ENCODE assay signal across 15 cellular contexts in genomic region chr1:109111386-109112055, GRCh38. TPM values are rescaled to one million over a fixed set of nuclear protein-coding genes. Genes with fewer than 3 reads are reported as not detected.
DNase-seq lines count a peak whose midpoint lies in the region; ATAC-seq, FAIRE-seq and TF ChIP-seq lines count a peak whose summit lies in the region.
"Had no signal": no experiment of that assay in that cellular context is flagged by ENCODE, and none has a peak within 500 bp of the region (broad histone marks: within the 10 kb centered on the region; RNA-seq: fewer than 3 reads in every experiment).

No MANE protein-coding gene starts in this region.

- no peaks in the 10 kb centered on the region for H3K79me2 ChIP-seq in HepG2 (ENCODE audit: insufficient read depth, low read length)

- no peaks in the 10 kb centered on the region for H3K9me3 Mint-ChIP-seq in central memory CD8-positive, alpha-beta T cell
- H3K9me3 Mint-ChIP-seq in mesothelial cell of epicardium, result no peaks in the 10 kb centered on the region
- H3K9me3 Mint-ChIP-seq: activated naive CD4-positive, alpha-beta T cell treated with anti-CD3 and anti-CD28 coated beads, Interleukin-2, amount 10 ng/mL, durations not matched to agents 7 days and 5 days; dendritic cell treated with granulocyte-macrophage colony-stimulating factor and Interleukin-4, amounts not matched to agents 40 ng/mL and 50 ng/mL, for 4 days had no signal

- TF ChIP-seq RAD21 in HepG2 (CRISPR knock-in tag; IDR thresholded peaks at IDR 0.05), result no peak

- H4K20me1 ChIP-seq in HepG2 (ENCODE audit: insufficient read depth, low read length), result no peaks in the 10 kb centered on the region

- no peak for TF ChIP-seq CTCF in HepG2 (CRISPR knock-in tag; IDR thresholded peaks at IDR 0.05)
- TF ChIP-seq CTCF in right lobe of liver (IDR thresholded peaks at IDR 0.05), result no peak
- no peak for TF ChIP-seq CTCF in NB4 (IDR thresholded peaks at IDR 0.05; ENCODE audit: low read depth, low read length)
- TF ChIP-seq CTCF in stomach (IDR thresholded peaks at IDR 0.05), result no peak
- TF ChIP-seq CTCF in mesothelial cell of epicardium (IDR thresholded peaks at IDR 0.05; ENCODE audit: unreplicated experiment), result no peak

- in situ Hi-C loops in HepG2 (cut with HindIII; ENCODE audit: extremely low pct_ligation_motif_present, low pct_unique_long_range_greater_than_20kb), result no loop called here

- H3K9me3 ChIP-seq in HepG2 (ENCODE audit: low read length) (no peaks in the 10 kb centered on the region), right lobe of liver (no peaks in the 10 kb centered on the region), stomach (no peaks in the 10 kb centered on the region)
- H3K9me3 ChIP-seq: esophagus squamous epithelium had no signal

- CTCF ChIA-PET in HepG2 (lab: Yijun Ruan, JAX; ENCODE audit: low intra/inter-chr PET ratio, low total read pairs), result interaction anchor here (1.3 to 2.0 kb wide), 3 partner anchors 12 to 283 kb away, joined by 5 to 15 read pairs (median 7); no protein-coding TSS in a partner anchor

- DNase-seq in HepG2 (ENCODE audit: low spot score) (no peak), right lobe of liver (no peak), NB4 (ENCODE audit: low read depth) (peak; percentile 62), stomach (peak; percentile 23), NCI-H1436 treated with DMSO at 0.1 percent for 48 hours (lab: John Stamatoyannopoulos, UW) (no peak), mesothelial cell of epicardium (ENCODE audit: low spot score in 2 of 2, unreplicated experiment in 2 of 2) (no peak)
- DNase-seq in central memory CD8-positive, alpha-beta T cell (ENCODE audit: low spot score in 2 of 2), result no peak
- DNase-seq: activated CD4-positive, alpha-beta T cell treated with anti-CD3 and anti-CD28 coated beads for 1 hour; activated naive CD4-positive, alpha-beta T cell treated with anti-CD3 and anti-CD28 coated beads, Interleukin-2, amount 10 ng/mL, durations not matched to agents 7 days and 5 days; DMS 273 treated with DMSO at 0.1 percent for 48 hours; esophagus squamous epithelium; glutamatergic neuron; NCI-H1092 had no signal

- TF ChIP-seq EP300 in HepG2 (IDR thresholded peaks at IDR 0.05; ENCODE audit: low read depth in 2 of 2, low read length in 2 of 2), result no peak
- TF ChIP-seq EP300 in HepG2 (CRISPR knock-in tag; IDR thresholded peaks at IDR 0.05; ENCODE audit: borderline replicate concordance), result no peak
- TF ChIP-seq EP300 in stomach (IDR thresholded peaks at IDR 0.05), result no peak

- H3K4me1 ChIP-seq in HepG2 (ENCODE audit: insufficient read depth, low read length) (peaks cover 34% of the 10 kb centered on the region), right lobe of liver (peaks cover 0 to 18% (median 0%) of the 10 kb centered on the region in 4 donors), stomach (peaks cover 18 to 27% (median 23%) of the 10 kb centered on the region in 4 donors)

- POLR2A ChIA-PET in HepG2 (lab: Yijun Ruan, JAX), result interaction anchor here (5.2 kb wide), 1 partner anchor 11 kb away, joined by 46 read pairs; no protein-coding TSS in a partner anchor

- no peak for FAIRE-seq in HepG2 (lab: Jason Lieb, UNC)

- H3K27me3 Mint-ChIP-seq in central memory CD8-positive, alpha-beta T cell, result no peaks in the 10 kb centered on the region
- H3K27me3 Mint-ChIP-seq in mesothelial cell of epicardium (ENCODE audit: low read depth), result peaks cover 86% of the 10 kb centered on the region

- WGBS in HepG2 (ENCODE audit: low lambda C conversion rate), result 19% methylated on average over 5 of the region's 5 CpGs
- 45% methylated on average over 5 of the region's 5 CpGs for WGBS in right lobe of liver (ENCODE audit: insufficient coverage, low coverage, low lambda C conversion rate, missing lambda C conversion rate)
- WGBS in stomach, 5 donors, result 69 to 79% (median 75%) methylated on average over 5 of the region's 5 CpGs

- no peak for ATAC-seq in HepG2
- no peak for ATAC-seq in right lobe of liver
- ATAC-seq in central memory CD8-positive, alpha-beta T cell (replicated peaks; ENCODE audit: extremely low read depth, poor library complexity, severe bottlenecking), result no peak
- ATAC-seq in HG03097 (IDR thresholded peaks at IDR 0.05; ENCODE audit: low FRiP score, unreplicated experiment), result no peak

- no peak overlapping the region for H3K9ac ChIP-seq in HepG2 (ENCODE audit: insufficient read depth, low read depth, low read length)

- H3K4me1 Mint-ChIP-seq in central memory CD8-positive, alpha-beta T cell, result peaks cover 24% of the 10 kb centered on the region
- peaks cover 13% of the 10 kb centered on the region for H3K4me1 Mint-ChIP-seq in mesothelial cell of epicardium

- H2AFZ ChIP-seq in HepG2 (ENCODE audit: low read length), result no peak overlapping the region

- no TSS peak for BruUV-seq in HepG2 (replicated peaks; lab: Mats Ljungman, UMichigan)

- intact Hi-C loops in HepG2 (cut with micrococcal nuclease; ENCODE audit: unreplicated experiment) (loop anchor here (1.0 to 10.0 kb wide), 5 partner anchors 22 to 283 kb away; partner anchors contain the start of gene CLCC1), right lobe of liver (cut with DNase I) (no loop called here), stomach (cut with DNase I; ENCODE audit: low total_unique reads) (loop anchor here (10.0 kb wide), 1 partner anchor 83 kb away; no protein-coding TSS in a partner anchor)

- H3K4me3 Mint-ChIP-seq in central memory CD8-positive, alpha-beta T cell, result no peak overlapping the region
- H3K4me3 Mint-ChIP-seq in mesothelial cell of epicardium, result no peak overlapping the region
- H3K4me3 Mint-ChIP-seq: activated naive CD4-positive, alpha-beta T cell treated with anti-CD3 and anti-CD28 coated beads, Interleukin-2, amount 10 ng/mL, durations not matched to agents 7 days and 5 days; dendritic cell treated with granulocyte-macrophage colony-stimulating factor and Interleukin-4, amounts not matched to agents 40 ng/mL and 50 ng/mL, for 4 days had no signal

- no peaks in the 10 kb centered on the region for H3K36me3 ChIP-seq in HepG2 (replicated peaks in 1 of 2; ENCODE audit: control insufficient read depth in 1 of 2, insufficient read depth in 2 of 2, low read length in 2 of 2)
- no peaks in the 10 kb centered on the region for H3K36me3 ChIP-seq in right lobe of liver
- no peaks in the 10 kb centered on the region for H3K36me3 ChIP-seq in stomach
- H3K36me3 ChIP-seq: esophagus squamous epithelium had no signal

- TF ChIP-seq POLR2A in HepG2 (IDR thresholded peaks at IDR 0.05; ENCODE audit: insufficient read depth in 1 of 2, low read depth in 2 of 2, low read length in 2 of 2) (no peak), right lobe of liver (IDR thresholded peaks at IDR 0.05) (no peak), NB4 (IDR thresholded peaks at IDR 0.05; ENCODE audit: extremely low read depth, insufficient read length) (no peak), stomach (IDR thresholded peaks at IDR 0.05) (no peak)

- H3K4me3 ChIP-seq in HepG2 (replicated peaks in 1 of 3; ENCODE audit: insufficient read depth in 1 of 3, low read depth in 2 of 3, low read length in 3 of 3), result no peak overlapping the region
- H3K4me3 ChIP-seq in right lobe of liver, result no peak overlapping the region
- H3K4me3 ChIP-seq in NB4 (ENCODE audit: low read depth, low read length), result no peak overlapping the region
- H3K4me3 ChIP-seq in stomach, result no peak overlapping the region

- no peak overlapping the region for H3K4me2 ChIP-seq in HepG2 (ENCODE audit: low read depth, low read length)

- H3K36me3 Mint-ChIP-seq in central memory CD8-positive, alpha-beta T cell (ENCODE audit: insufficient read depth), result peaks cover 14% of the 10 kb centered on the region
- H3K36me3 Mint-ChIP-seq in mesothelial cell of epicardium, result no peaks in the 10 kb centered on the region
- H3K36me3 Mint-ChIP-seq: activated naive CD4-positive, alpha-beta T cell treated with anti-CD3 and anti-CD28 coated beads, Interleukin-2, amount 10 ng/mL, durations not matched to agents 7 days and 5 days had no signal

- H3K27me3 ChIP-seq in HepG2 (ENCODE audit: control insufficient read depth in 1 of 2, insufficient read depth in 2 of 2, low read length in 2 of 2) (peaks cover 2 to 36% of the 10 kb centered on the region in 2 experiments; a peak in 4 of 5 replicates), right lobe of liver (peaks cover 5 to 6% of the 10 kb centered on the region in 2 donors), stomach (peaks cover 6 to 30% (median 7%) of the 10 kb centered on the region in 3 donors)

- H3K27ac Mint-ChIP-seq in central memory CD8-positive, alpha-beta T cell (ENCODE audit: low read depth), result peak overlapping the region; percentile 100
- H3K27ac Mint-ChIP-seq in mesothelial cell of epicardium, result no peak overlapping the region
- H3K27ac Mint-ChIP-seq: activated naive CD4-positive, alpha-beta T cell treated with anti-CD3 and anti-CD28 coated beads, Interleukin-2, amount 10 ng/mL, durations not matched to agents 7 days and 5 days had no signal

- H3K27ac ChIP-seq in HepG2 (ENCODE audit: extremely low read length, insufficient read depth, low read length) (no peak overlapping the region), right lobe of liver (no peak overlapping the region), stomach (no peak overlapping the region)

RNA-seq across cellular contexts. Expression of gene ELAPOR1, which starts 2.4 kb away (rescaled TPM):
- total RNA-seq in HepG2 (2016; rRNA removed; fragmentation: Illumina TruSeq; extraction: Trizol) (0.14 and 0.20 TPM in 2 replicates), right lobe of liver (1 to 10 TPM in 1 of 6 experiments, under 1 TPM in 5; 0.16 to 1.2 (median 0.22) TPM), stomach (100 to 1,000 TPM in 2 of 5 donors, 10 to 100 TPM in 3; 56.8 to 185 (median 84.3) TPM), mesothelial cell of epicardium (0.34 to 0.86 TPM (median 0.80 TPM) in 3 replicates)
- 0.09 and 0.10 TPM in 2 replicates for total RNA-seq in HepG2 (2016; cell fraction: cytosol; rRNA removed; fragmentation: Illumina TruSeq; extraction: Trizol; ENCODE audit: low read depth)
- total RNA-seq in HepG2 (2016; cell fraction: insoluble cytoplasmic fraction; rRNA removed; fragmentation: Illumina TruSeq; extraction: Trizol), result 0.12 and 0.22 TPM in 2 replicates
- 0.06 and 0.24 TPM in 2 replicates for total RNA-seq in HepG2 (2016; cell fraction: membrane; rRNA removed; fragmentation: Illumina TruSeq; extraction: Trizol)
- total RNA-seq in HepG2 (2016; cell fraction: nucleus; rRNA removed; fragmentation: Illumina TruSeq; extraction: Trizol), result 0.71 and 1.2 TPM in 2 replicates
- polyA plus RNA-seq in HepG2 (2011; rRNA removed) (0.12 and 0.13 TPM in 2 replicates), stomach (10 to 100 TPM; 25.5 to 47.7 (median 35.1) TPM)
- 0.09 and 0.16 TPM in 2 replicates for polyA plus RNA-seq in HepG2 (2011; cell fraction: cytosol; rRNA removed)
- polyA plus RNA-seq in HepG2 (2011; cell fraction: nucleus; rRNA removed), result 0.32 and 0.38 TPM in 2 replicates
- polyA plus RNA-seq in HepG2 (2012), result 0.07 and 0.16 TPM in 2 replicates
- polyA plus RNA-seq in HepG2 (2016; cell fraction: cytosol; fragmentation: Illumina TruSeq; extraction: Trizol; ENCODE audit: low read depth), result 0.14 and 0.19 TPM in 2 replicates
- polyA plus RNA-seq in HepG2 (2016; cell fraction: insoluble cytoplasmic fraction; fragmentation: Illumina TruSeq; extraction: Trizol; ENCODE audit: low read depth), result 0.19 TPM in 2 replicates
- polyA plus RNA-seq in HepG2 (2016; cell fraction: membrane; fragmentation: Illumina TruSeq; extraction: Trizol; ENCODE audit: low read depth), result 0.08 and 0.18 TPM in 2 replicates
- polyA plus RNA-seq in HepG2 (2016; cell fraction: nucleus; fragmentation: Illumina TruSeq; extraction: Trizol; ENCODE audit: insufficient read depth, low read depth), result 0.17 TPM in 1 of 2 replicates, not detected in the other
- polyA minus RNA-seq in HepG2 (2011; rRNA and poly(A)+ RNA removed; ENCODE audit: low replicate concordance), result 0.80 and 2.9 TPM in 2 replicates
- polyA minus RNA-seq in HepG2 (2011; cell fraction: cytosol; rRNA and poly(A)+ RNA removed), result not detected in 2 replicates
- polyA minus RNA-seq in HepG2 (2011; cell fraction: nucleus; rRNA and poly(A)+ RNA removed), result 0.39 and 0.50 TPM in 2 replicates

RNA-seq across cellular contexts. Expression of gene TMEM167B, which starts 21.0 kb away (rescaled TPM):
- 22.4 and 24.4 TPM in 2 replicates for total RNA-seq in HepG2 (2016; rRNA removed; fragmentation: Illumina TruSeq; extraction: Trizol)
- 4.3 and 5.4 TPM in 2 replicates for total RNA-seq in HepG2 (2016; cell fraction: cytosol; rRNA removed; fragmentation: Illumina TruSeq; extraction: Trizol; ENCODE audit: low read depth)
- 23.6 and 26.0 TPM in 2 replicates for total RNA-seq in HepG2 (2016; cell fraction: insoluble cytoplasmic fraction; rRNA removed; fragmentation: Illumina TruSeq; extraction: Trizol)
- 14.2 and 15.4 TPM in 2 replicates for total RNA-seq in HepG2 (2016; cell fraction: membrane; rRNA removed; fragmentation: Illumina TruSeq; extraction: Trizol)
- 15.0 and 18.4 TPM in 2 replicates for total RNA-seq in HepG2 (2016; cell fraction: nucleus; rRNA removed; fragmentation: Illumina TruSeq; extraction: Trizol)
- 9.5 and 10.2 TPM in 2 replicates for polyA plus RNA-seq in HepG2 (2011; rRNA removed)
- 6.3 and 7.9 TPM in 2 replicates for polyA plus RNA-seq in HepG2 (2011; cell fraction: cytosol; rRNA removed)
- polyA plus RNA-seq in HepG2 (2011; cell fraction: nucleus; rRNA removed), result 4.6 and 5.9 TPM in 2 replicates
- 21.2 and 25.3 TPM in 2 replicates for polyA plus RNA-seq in HepG2 (2012)
- 4.8 and 7.2 TPM in 2 replicates for polyA plus RNA-seq in HepG2 (2016; cell fraction: cytosol; fragmentation: Illumina TruSeq; extraction: Trizol; ENCODE audit: low read depth)
- polyA plus RNA-seq in HepG2 (2016; cell fraction: insoluble cytoplasmic fraction; fragmentation: Illumina TruSeq; extraction: Trizol; ENCODE audit: low read depth), result 22.2 and 24.2 TPM in 2 replicates
- 9.2 and 10.4 TPM in 2 replicates for polyA plus RNA-seq in HepG2 (2016; cell fraction: membrane; fragmentation: Illumina TruSeq; extraction: Trizol; ENCODE audit: low read depth)
- polyA plus RNA-seq in HepG2 (2016; cell fraction: nucleus; fragmentation: Illumina TruSeq; extraction: Trizol; ENCODE audit: insufficient read depth, low read depth), result 17.0 and 18.9 TPM in 2 replicates
- polyA minus RNA-seq in HepG2 (2011; rRNA and poly(A)+ RNA removed; ENCODE audit: low replicate concordance), result 2.5 and 3.6 TPM in 2 replicates
- polyA minus RNA-seq in HepG2 (2011; cell fraction: cytosol; rRNA and poly(A)+ RNA removed), result 9.4 and 11.4 TPM in 2 replicates
- 5.8 and 7.1 TPM in 2 replicates for polyA minus RNA-seq in HepG2 (2011; cell fraction: nucleus; rRNA and poly(A)+ RNA removed)
- total RNA-seq in right lobe of liver, result 10 to 100 TPM; 10.5 to 21.9 (median 15.1) TPM
- total RNA-seq in stomach, result 10 to 100 TPM in 3 of 5 donors, 1 to 10 TPM in 1, not detected in 1; 2.9 to 70.1 (median 44.6) TPM
- 10 to 100 TPM; 15.4 to 26.9 (median 16.3) TPM for polyA plus RNA-seq in stomach
- 33.5 to 36.1 TPM (median 35.0 TPM) in 3 replicates for total RNA-seq in mesothelial cell of epicardium

RNA-seq across cellular contexts. Expression of gene TAF13, which starts 35.7 kb away (rescaled TPM):
- total RNA-seq in HepG2 (2016; rRNA removed; fragmentation: Illumina TruSeq; extraction: Trizol) (36.3 and 62.1 TPM in 2 replicates), right lobe of liver (10 to 100 TPM; 19.2 to 41.1 (median 26.4) TPM), stomach (10 to 100 TPM in 4 of 5 donors, 1 to 10 TPM in 1; 3.5 to 69.9 (median 25.2) TPM), mesothelial cell of epicardium (27.0 to 30.0 TPM (median 27.2 TPM) in 3 replicates)
- total RNA-seq in HepG2 (2016; cell fraction: cytosol; rRNA removed; fragmentation: Illumina TruSeq; extraction: Trizol; ENCODE audit: low read depth), result 9.0 and 10.1 TPM in 2 replicates
- total RNA-seq in HepG2 (2016; cell fraction: insoluble cytoplasmic fraction; rRNA removed; fragmentation: Illumina TruSeq; extraction: Trizol), result 40.2 and 62.3 TPM in 2 replicates
- total RNA-seq in HepG2 (2016; cell fraction: membrane; rRNA removed; fragmentation: Illumina TruSeq; extraction: Trizol), result 28.6 and 37.3 TPM in 2 replicates
- total RNA-seq in HepG2 (2016; cell fraction: nucleus; rRNA removed; fragmentation: Illumina TruSeq; extraction: Trizol), result 15.9 and 16.8 TPM in 2 replicates
- polyA plus RNA-seq in HepG2 (2011; rRNA removed) (8.6 and 11.5 TPM in 2 replicates), stomach (10 to 100 TPM; 20.4 to 48.6 (median 46.8) TPM)
- 2.9 and 5.7 TPM in 2 replicates for polyA plus RNA-seq in HepG2 (2011; cell fraction: cytosol; rRNA removed)
- polyA plus RNA-seq in HepG2 (2011; cell fraction: nucleus; rRNA removed), result 1.1 and 2.3 TPM in 2 replicates
- polyA plus RNA-seq in HepG2 (2012), result 17.4 and 25.3 TPM in 2 replicates
- polyA plus RNA-seq in HepG2 (2016; cell fraction: cytosol; fragmentation: Illumina TruSeq; extraction: Trizol; ENCODE audit: low read depth), result 9.4 and 9.5 TPM in 2 replicates
- polyA plus RNA-seq in HepG2 (2016; cell fraction: insoluble cytoplasmic fraction; fragmentation: Illumina TruSeq; extraction: Trizol; ENCODE audit: low read depth), result 69.4 and 70.2 TPM in 2 replicates
- polyA plus RNA-seq in HepG2 (2016; cell fraction: membrane; fragmentation: Illumina TruSeq; extraction: Trizol; ENCODE audit: low read depth), result 26.1 and 31.2 TPM in 2 replicates
- 29.1 and 33.5 TPM in 2 replicates for polyA plus RNA-seq in HepG2 (2016; cell fraction: nucleus; fragmentation: Illumina TruSeq; extraction: Trizol; ENCODE audit: insufficient read depth, low read depth)
- 2.6 and 6.6 TPM in 2 replicates for polyA minus RNA-seq in HepG2 (2011; rRNA and poly(A)+ RNA removed; ENCODE audit: low replicate concordance)
- polyA minus RNA-seq in HepG2 (2011; cell fraction: cytosol; rRNA and poly(A)+ RNA removed), result 10.6 and 12.0 TPM in 2 replicates
- polyA minus RNA-seq in HepG2 (2011; cell fraction: nucleus; rRNA and poly(A)+ RNA removed), result 5.9 and 7.8 TPM in 2 replicates

Comparison
In these comparisons a context has a peak if more than half of its experiments do, and no peak if none do; other contexts are left out.
1. intact Hi-C loops: an anchor here in HepG2 (1.0 to 10.0 kb wide) and stomach (10.0 kb wide); none called in right lobe of liver.
2. DNase-seq: peak in NB4 (single experiment) and stomach (single experiment); none in HepG2 (single experiment), right lobe of liver (0 of 3), central memory CD8-positive, alpha-beta T cell (0 of 2), NCI-H1436 treated with DMSO at 0.1 percent for 48 hours (single experiment) and mesothelial cell of epicardium (0 of 2).
3. RNA of gene ELAPOR1, which starts 2.4 kb away (total RNA-seq): 56.8 to 185 TPM in stomach; 0.34 to 0.86 TPM in mesothelial cell of epicardium, 0.16 to 1.2 TPM in right lobe of liver and 0.06 to 1.2 TPM in HepG2; every median in the first group is over 10 times any median in the second.